16 cellular contexts compared by ENCODE assay signal in genomic region chr15:94352940-94353820, GRCh38.
"Had no signal": no experiment of that assay in that cellular context is flagged by ENCODE, and none has a peak within 500 bp of the region (broad histone marks: within the 10 kb centered on the region; RNA-seq: fewer than 3 reads in every experiment).

No MANE protein-coding gene starts in this region.

- H3K4me3 ChIP-seq: esophagus muscularis mucosa, prostate gland, smooth muscle cell, thoracic aorta had no signal

- H3K9me3 ChIP-seq: esophagus muscularis mucosa, prostate gland, thoracic aorta had no signal

- H3K27ac ChIP-seq: esophagus muscularis mucosa, foreskin keratinocyte, prostate gland, thoracic aorta had no signal

- DNase-seq: activated CD4-positive, alpha-beta T cell treated with anti-CD3 and anti-CD28 coated beads, Interleukin-2, amount 50 U/mL, for 4 hours; activated CD4-positive, CD25-positive, alpha-beta regulatory T cell treated with anti-CD3 and anti-CD28 coated beads, Interleukin-2, amount 50 U/mL, for 72 hours; activated naive CD4-positive, alpha-beta T cell treated with Interleukin-2 at 50 U/mL for 16 hours; aorta; foreskin keratinocyte; glutamatergic neuron; kidney glomerular epithelial cell; mammary epithelial cell; naive thymus-derived CD8-positive, alpha-beta T cell; occipital lobe; right cardiac atrium; SW 1271 had no signal

- H3K36me3 ChIP-seq: esophagus muscularis mucosa, prostate gland, thoracic aorta had no signal

- H3K4me2 ChIP-seq: smooth muscle cell had no signal

- H3K27me3 ChIP-seq: esophagus muscularis mucosa, foreskin keratinocyte had no signal

- H3K4me1 ChIP-seq: esophagus muscularis mucosa, foreskin keratinocyte, prostate gland had no signal
